ENCODE assay signal across 8 cellular contexts in the genomic region with DNA sequence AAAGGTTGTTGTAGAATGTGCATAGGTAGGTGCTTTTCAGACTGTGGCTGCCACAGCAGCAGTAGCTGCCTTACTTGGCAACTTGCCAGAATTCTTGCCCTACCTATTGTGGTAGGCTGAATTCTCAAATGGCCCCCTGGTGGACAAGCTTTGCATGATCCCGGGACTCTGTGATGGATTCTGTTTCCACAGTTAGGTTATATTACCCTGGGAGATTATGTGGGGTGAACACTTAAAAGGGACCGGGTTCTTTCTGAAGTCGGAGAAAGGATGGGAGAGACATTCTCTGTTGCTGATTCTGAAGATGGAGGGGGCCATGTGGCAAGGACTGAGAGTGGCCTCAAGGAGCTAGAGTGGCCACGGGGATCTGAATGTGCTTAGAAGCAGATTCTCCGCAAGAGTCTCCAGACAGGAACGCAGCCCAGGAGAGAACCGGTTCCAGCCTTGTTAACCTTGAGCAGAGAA. TPM values are rescaled to one million over a fixed set of nuclear protein-coding genes. Genes with fewer than 3 reads are reported as not detected.
DNase-seq lines count a peak whose midpoint lies in the region; ATAC-seq and TF ChIP-seq lines count a peak whose summit lies in the region.

No MANE protein-coding gene starts in this region.

- H3K27ac ChIP-seq in MM.1S (ENCODE audit: low read length) (peak overlapping the region; percentile 82; the same call in 1 of the 2 replicates), colonic mucosa (peak overlapping the region; percentile 77), lung (ENCODE audit: low read depth in 1 of 2, low read length in 1 of 2) (peak overlapping the region in 1 of 2 donors; percentile 33), testis (no peak overlapping the region)

- H3K4me1 Mint-ChIP-seq in T-cell: peaks cover 4 to 6% (median 4%) of the 10 kb centered on the region in 3 donors

- H3K36me3 Mint-ChIP-seq in T-cell: peaks cover 16% of the 10 kb centered on the region

- no peaks in the 10 kb centered on the region for H3K27me3 ChIP-seq in MM.1S (replicated peaks; ENCODE audit: insufficient read depth, low read length)
- no peaks in the 10 kb centered on the region for H3K27me3 ChIP-seq in colonic mucosa
- no peaks in the 10 kb centered on the region for H3K27me3 ChIP-seq in lung (ENCODE audit: control insufficient read depth, insufficient read depth)
- H3K27me3 ChIP-seq in testis: no peaks in the 10 kb centered on the region

- H3K27ac Mint-ChIP-seq in T-cell: no peak overlapping the region

- TF ChIP-seq POLR2A in testis (IDR thresholded peaks at IDR 0.05): no peak

- no peaks in the 10 kb centered on the region for H4K20me1 ChIP-seq in MM.1S (ENCODE audit: insufficient read depth, low read length)

- peaks cover 0 to 4% (median 4%) of the 10 kb centered on the region in 3 donors for H3K9me3 Mint-ChIP-seq in T-cell

- peak overlapping the region; percentile 86; the same call in 1 of the 2 replicates for H3K4me2 ChIP-seq in MM.1S (ENCODE audit: low read depth, low read length)

- CTCF ChIA-PET in T-cell (lab: Charles Lee): no interaction called here

- H3K27me3 Mint-ChIP-seq in T-cell: no peaks in the 10 kb centered on the region

- peaks cover 18% of the 10 kb centered on the region for H3F3A ChIP-seq in MM.1S (ENCODE audit: insufficient read depth, low read length)

- POLR2A ChIA-PET in T-cell (lab: Charles Lee): interaction anchor here in 1 of 2 donors (0.5 kb wide), 1 partner anchor 1396 kb away, joined by 5 read pairs; no protein-coding TSS in a partner anchor

- H3K4me3 ChIP-seq in MM.1S (ENCODE audit: low read length): no peak overlapping the region
- H3K4me3 ChIP-seq in colonic mucosa: no peak overlapping the region
- H3K4me3 ChIP-seq in lung: no peak overlapping the region
- no peak overlapping the region for H3K4me3 ChIP-seq in testis

- 90 to 95% methylated on average over 7 of the region's 7 CpGs for WGBS in lung, 2 donors
- 91% methylated on average over 7 of the region's 7 CpGs for WGBS in testis, 2 donors

- ATAC-seq in T-cell (replicated peaks in 1 of 4) (no peak), lung (ENCODE audit: insufficient read depth, low FRiP score) (peak; percentile 63), HG03280 (IDR thresholded peaks at IDR 0.05; ENCODE audit: unreplicated experiment) (no peak)

- H3K79me2 ChIP-seq in MM.1S (ENCODE audit: low read length): 0 out of 2 replicates have a peak, but pooled peaks cover 3% of the 10 kb centered on the region

- no peak overlapping the region for H3K4me3 Mint-ChIP-seq in T-cell

- 0 out of 2 replicates have a peak overlapping the region, but pooled peaks have one; percentile 55 for H2AFZ ChIP-seq in MM.1S (ENCODE audit: low read length)

- H3K4me1 ChIP-seq in MM.1S (ENCODE audit: low read length): peaks cover 38% of the 10 kb centered on the region
- peaks cover 10% of the 10 kb centered on the region for H3K4me1 ChIP-seq in colonic mucosa
- H3K4me1 ChIP-seq in lung (ENCODE audit: control insufficient read depth in 2 of 2, insufficient read depth in 2 of 2, low read length in 2 of 2): peaks cover 4 to 6% of the 10 kb centered on the region in 2 donors
- no peaks in the 10 kb centered on the region for H3K4me1 ChIP-seq in testis

- intact Hi-C loops in colonic mucosa (cut with DNase I) (no loop called here), testis (cut with DNase I; ENCODE audit: low total_unique reads) (no loop called here)

- H3K9me2 ChIP-seq in MM.1S (replicated peaks; ENCODE audit: insufficient read depth, low read length): no peaks in the 10 kb centered on the region

- H3K36me3 ChIP-seq in MM.1S (replicated peaks; ENCODE audit: insufficient read depth, low read length) (no peaks in the 10 kb centered on the region), colonic mucosa (no peaks in the 10 kb centered on the region), lung (ENCODE audit: control insufficient read depth in 2 of 2, insufficient read depth in 2 of 2, low read length in 2 of 2) (no peaks in the 10 kb centered on the region), testis (ENCODE audit: low read depth, missing control alignments) (no peaks in the 10 kb centered on the region)

- TF ChIP-seq CTCF in MM.1S (IDR thresholded peaks at IDR 0.05; ENCODE audit: low read length) (peak; percentile 97), colonic mucosa (IDR thresholded peaks at IDR 0.05) (peak; percentile 52), lung (IDR thresholded peaks at IDR 0.05; ENCODE audit: control extremely low read depth, extremely low read depth) (peak; percentile 31), testis (IDR thresholded peaks at IDR 0.05) (peak; percentile 42 to 45 (median 42))

- no peaks in the 10 kb centered on the region for H3K9me3 ChIP-seq in MM.1S (replicated peaks; ENCODE audit: insufficient read depth, low read length)
- no peaks in the 10 kb centered on the region for H3K9me3 ChIP-seq in colonic mucosa
- peaks cover 0 to 6% of the 10 kb centered on the region in 2 donors for H3K9me3 ChIP-seq in lung (ENCODE audit: control insufficient read depth in 2 of 2, insufficient read depth in 1 of 2, low read length in 1 of 2)
- no peaks in the 10 kb centered on the region for H3K9me3 ChIP-seq in testis

- H3K9ac ChIP-seq in MM.1S (ENCODE audit: low read length) (no peak overlapping the region), colonic mucosa (ENCODE audit: low read depth in 2 of 2, low read length in 2 of 2) (peak overlapping the region in 1 of 2 donors; percentile 41)

- DNase-seq in NCI-H1436 (lab: John Stamatoyannopoulos, UW) (peak; percentile 11), NCI-H1436 treated with DMSO at 0.1 percent for 48 hours (lab: John Stamatoyannopoulos, UW) (no peak), MM.1S (peak; percentile 99), T-cell (peak in 23 of 34 experiments; percentile 2 to 36 (median 16)), colonic mucosa (peak; percentile 88), lung (ENCODE audit: low spot score) (peak; percentile 86), testis (peak; percentile 75)

RNA-seq across cellular contexts. Expression of a gene that starts 32.1 kb away (rescaled TPM):
- total RNA-seq in T-cell (under 1 TPM in 3 of 5 donors, not detected in 2; 0.20 to 0.39 (median 0.32) TPM), colonic mucosa (under 1 TPM in 1 of 2 donors, not detected in 1; 0.11 TPM), lung (10 to 100 TPM in 1 of 2 donors, 1 to 10 TPM in 1; 6.5 to 29.5 TPM), testis (10 to 100 TPM; 12.4 to 16.7 TPM)
- polyA plus RNA-seq in lung (10 to 100 TPM in 1 of 2 donors, 1 to 10 TPM in 1; 5.0 to 23.2 TPM), testis (ENCODE audit: insufficient read depth, low read depth, low replicate concordance) (7.3 TPM)

Comparison
In these comparisons a context has a peak if more than half of its experiments do, and no peak if none do; other contexts are left out.
1. H3K27ac ChIP-seq: peak in MM.1S (single experiment) and colonic mucosa (single experiment); none in testis (0 of 2).
2. CTCF ChIP-seq: peak in every context shown above with its lines; median percentile 97 in MM.1S; 52 in colonic mucosa; 42 in testis; 31 in lung.
3. RNA of a gene that starts 32.1 kb away (total RNA-seq): 6.5 to 29.5 TPM in lung and 12.4 to 16.7 TPM in testis; 0.20 to 0.39 TPM in T-cell and 0.11 TPM in colonic mucosa; every median in the first group is over 4 times any median in the second.